Comparison of ENCODE assay signal across 13 cellular contexts in the genomic region with DNA sequence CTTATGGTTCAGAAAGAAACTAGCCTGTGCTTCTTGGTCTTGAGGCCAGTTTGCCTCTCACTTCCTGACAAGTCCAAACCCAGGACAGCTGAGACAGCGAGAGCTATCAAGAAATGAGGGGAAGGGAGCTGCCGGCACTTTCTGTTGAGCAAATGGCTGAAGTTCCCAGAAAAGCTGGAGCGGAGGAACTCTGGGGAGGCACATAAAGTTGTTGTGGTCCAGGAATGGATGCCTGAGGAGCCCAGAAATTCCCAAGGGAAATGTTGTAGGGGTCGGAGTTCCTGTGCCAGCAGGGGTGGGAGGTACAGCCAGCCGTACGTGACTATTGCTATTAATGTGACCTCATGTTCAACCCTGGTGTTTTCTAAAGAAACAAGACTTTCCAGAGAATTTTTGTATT.
"Had no signal": no experiment of that assay in that cellular context is flagged by ENCODE, and none has a peak within 500 bp of the region (broad histone marks: within the 10 kb centered on the region; RNA-seq: fewer than 3 reads in every experiment).

No MANE protein-coding gene starts in this region.

- H3K36me3 ChIP-seq: gastroesophageal sphincter had no signal

- H3K4me3 ChIP-seq: gastroesophageal sphincter had no signal

- DNase-seq: activated B cell treated with CpG ODN at 0.5 μM for 24 hours; activated CD4-positive, alpha-beta T cell treated with anti-CD3 and anti-CD28 coated beads, Interleukin-2, amount 50 U/mL, for 1 hour; activated gamma-delta T cell; activated naive CD8-positive, alpha-beta T cell treated with anti-CD3 and anti-CD28 coated beads for 36 hours; activated T-cell treated with anti-CD3 and anti-CD28 coated beads, Interleukin-2, amount 50 U/mL, for 1 hour; anterior cingulate cortex; kidney; left ventricle myocardium superior; mesendoderm; naive B cell; SHP77 treated with DMSO at 0.1 percent for 48 hours; stimulated activated naive CD4-positive, alpha-beta T cell had no signal

- H3K27ac ChIP-seq: gastroesophageal sphincter had no signal

- H3K9me3 ChIP-seq: gastroesophageal sphincter had no signal
